Comparison of ENCODE assay signal across 14 cellular contexts in genomic region chr5:134642931-134643530, GRCh38. TPM values are rescaled to one million over a fixed set of nuclear protein-coding genes. Genes with fewer than 3 reads are reported as not detected.
A peak's percentile ranks its signal among the peaks of the same experiment; 100 is the strongest.
DNase-seq lines count a peak whose midpoint lies in the region; ATAC-seq and TF ChIP-seq lines count a peak whose summit lies in the region.
"Had no signal": no experiment of that assay in that cellular context is flagged by ENCODE, and none has a peak within 500 bp of the region (broad histone marks: within the 10 kb centered on the region; RNA-seq: fewer than 3 reads in every experiment).

No MANE protein-coding gene starts in this region.

- no peaks in the 10 kb centered on the region for H3K9me3 Mint-ChIP-seq in natural killer cell

- TF ChIP-seq CTCF in GM06990 (IDR thresholded peaks at IDR 0.05; ENCODE audit: insufficient read depth, low read length, poor library complexity, severe bottlenecking) (no peak), natural killer cell (IDR thresholded peaks at IDR 0.05) (no peak), GM13976 (IDR thresholded peaks at IDR 0.05; ENCODE audit: borderline replicate concordance, control extremely low read depth, extremely low read depth, insufficient read depth, missing control alignments) (no peak)

- no peak overlapping the region for H3K4me3 Mint-ChIP-seq in natural killer cell

- no peak overlapping the region; the same call in 1 of the 2 replicates for H3K4me3 ChIP-seq in GM06990 (replicated peaks; ENCODE audit: low read depth, low read length)

- no peaks in the 10 kb centered on the region for H3K36me3 Mint-ChIP-seq in natural killer cell

- H3K27ac Mint-ChIP-seq in natural killer cell: no peak overlapping the region

- H3K27me3 ChIP-seq in GM06990 (replicated peaks; ENCODE audit: control insufficient read depth, insufficient read depth, low read length): no peaks in the 10 kb centered on the region

- intact Hi-C loops in natural killer cell (cut with micrococcal nuclease): no loop called here

- no peaks in the 10 kb centered on the region for H3K36me3 ChIP-seq in GM06990 (ENCODE audit: control insufficient read depth, insufficient read depth, low read length)

- ATAC-seq in GM19324 (IDR thresholded peaks at IDR 0.05; ENCODE audit: low FRiP score, unreplicated experiment) (peak; percentile 47), HG03280 (IDR thresholded peaks at IDR 0.05; ENCODE audit: unreplicated experiment) (peak; percentile 68), natural killer cell (no peak), HG03095 (IDR thresholded peaks at IDR 0.05; ENCODE audit: unreplicated experiment) (no peak)

- DNase-seq in GM06990 (ENCODE audit: extremely low read depth, insufficient read length) (peak; percentile 32), fibroblast of peridontal ligament (ENCODE audit: extremely low read depth) (peak; percentile 90), natural killer cell (no peak), GM13976 (ENCODE audit: low spot score) (no peak), KG1 (lab: John Stamatoyannopoulos, UW) (no peak)
- DNase-seq: activated CD4-positive, alpha-beta T cell treated with anti-CD3 and anti-CD28 coated beads for 48 hours; effector CD4-positive, alpha-beta T cell; kidney; retina; stimulated activated CD4-positive, alpha-beta T cell treated with anti-CD3 and anti-CD28 coated beads, Interleukin-4, amount 100 ng/mL, for 4 hours; stimulated activated naive CD4-positive, alpha-beta T cell treated with Interleukin-2 at 50 U/mL for 16 hours had no signal

- peaks cover 6% of the 10 kb centered on the region in 2 donors for H3K4me1 Mint-ChIP-seq in natural killer cell

- H3K27me3 Mint-ChIP-seq in natural killer cell (ENCODE audit: low read depth in 2 of 2): no peaks in the 10 kb centered on the region

- in situ Hi-C loops in GM13976 (cut with MboI; ENCODE audit: low sequenced_read_pairs, unreplicated experiment): no loop called here

RNA-seq across cellular contexts. Expression of gene SEC24A, which starts 5.6 kb away (rescaled TPM):
- total RNA-seq in natural killer cell: 10 to 100 TPM; 20.9 to 26.1 (median 25.0) TPM

RNA-seq across cellular contexts. Expression of gene SAR1B, which starts 10.4 kb away (rescaled TPM):
- 10 to 100 TPM; 36.2 to 50.2 (median 41.2) TPM for total RNA-seq in natural killer cell

Comparison
In these comparisons a context has a peak if more than half of its experiments do, and no peak if none do; other contexts are left out.
1. DNase-seq: peak in GM06990 (single experiment) and fibroblast of peridontal ligament (single experiment); none in natural killer cell (single experiment), GM13976 (single experiment) and KG1 (single experiment).
2. ATAC-seq: peak in GM19324 (single experiment) and HG03280 (single experiment); none in natural killer cell (0 of 3) and HG03095 (single experiment).